Comparison of ENCODE assay signal across 9 cellular contexts in the genomic region with DNA sequence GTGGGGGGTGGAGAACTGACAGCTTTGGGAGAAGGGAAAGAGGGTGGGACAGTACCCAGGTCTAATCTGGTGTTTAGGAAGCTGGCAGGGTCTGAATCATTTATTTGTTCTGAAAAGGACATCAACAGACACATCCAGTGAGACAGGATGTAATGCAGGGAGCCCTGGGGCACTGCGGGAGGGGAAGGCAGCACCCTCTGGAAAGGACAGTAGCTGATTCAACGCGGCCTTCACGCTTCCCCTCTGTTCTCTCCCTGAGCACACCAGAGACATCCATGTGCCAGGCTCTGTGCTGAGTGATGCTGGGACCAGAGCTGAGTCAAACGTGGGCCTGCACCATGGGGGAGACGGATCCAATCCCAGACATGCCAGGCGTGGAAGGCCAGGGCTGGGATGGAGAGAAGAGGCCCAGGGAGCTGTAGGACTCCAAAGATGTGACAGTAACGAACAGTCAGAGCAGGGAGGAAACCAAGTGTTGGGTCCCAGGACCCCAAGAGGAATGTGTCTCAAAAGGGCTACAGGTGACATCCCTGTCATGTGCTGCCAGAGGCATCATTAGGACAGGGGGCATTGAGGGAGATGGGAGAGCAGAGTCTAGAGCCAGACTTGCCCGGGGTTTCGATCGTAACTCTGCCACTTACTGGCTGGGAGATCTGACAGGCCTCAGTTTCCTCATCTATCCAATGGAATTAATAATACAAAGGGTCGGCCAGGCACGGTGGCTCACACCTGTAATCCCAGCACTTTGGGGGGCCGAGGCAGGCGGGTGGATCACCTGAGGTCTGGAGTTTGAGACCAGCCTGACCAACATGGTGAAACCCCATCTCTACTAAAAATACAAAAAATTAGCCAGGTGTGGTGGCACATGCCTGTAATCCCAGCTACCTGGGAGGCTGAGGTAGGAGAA. TPM values are rescaled to one million over a fixed set of nuclear protein-coding genes. Genes with fewer than 3 reads are reported as not detected.
DNase-seq lines count a peak whose midpoint lies in the region; ATAC-seq and TF ChIP-seq lines count a peak whose summit lies in the region.
"Had no signal": no experiment of that assay in that cellular context is flagged by ENCODE, and none has a peak within 500 bp of the region (broad histone marks: within the 10 kb centered on the region; RNA-seq: fewer than 3 reads in every experiment).

No MANE protein-coding gene starts in this region.

- no peak overlapping the region for H2BK20ac ChIP-seq in H9 (ENCODE audit: low read depth, low read length, poor library complexity, severe bottlenecking)

- H4K20me1 ChIP-seq in H9 (ENCODE audit: control insufficient read depth, insufficient read depth, insufficient read length) = no peaks in the 10 kb centered on the region

- no peak overlapping the region for H3K14ac ChIP-seq in H9 (ENCODE audit: insufficient read depth, low read length)

- H2BK12ac ChIP-seq in H9 (ENCODE audit: insufficient read length, low read depth, low read length) = no peak overlapping the region

- H3K27me3 Mint-ChIP-seq in H9 (ENCODE audit: low read depth) = no peaks in the 10 kb centered on the region
- H3K27me3 Mint-ChIP-seq in WTC11 (ENCODE audit: low read depth) = no peaks in the 10 kb centered on the region; the same call in 1 of the 2 replicates

- H2AFZ ChIP-seq in H9 (ENCODE audit: low read length) = no peak overlapping the region

- no peak overlapping the region for H3K4ac ChIP-seq in H9 (ENCODE audit: low read depth, low read length)

- no peak overlapping the region for H2BK15ac ChIP-seq in H9 (ENCODE audit: low read depth, low read length)

- H3K9ac ChIP-seq in H9 (ENCODE audit: extremely low read depth, insufficient read length, low read length) = no peak overlapping the region
- peak overlapping the region in 2 of 3 donors; percentile 40 to 60 for H3K9ac ChIP-seq in skeletal muscle tissue (ENCODE audit: low read depth in 1 of 3, low read length in 3 of 3)

- no peaks in the 10 kb centered on the region for H3K79me2 ChIP-seq in H9 (ENCODE audit: insufficient read depth, low read length)

- H4K91ac ChIP-seq in H9 (ENCODE audit: insufficient read length, low read depth, low read length) = no peak overlapping the region

- no peaks in the 10 kb centered on the region for H3K4me1 ChIP-seq in H9 (ENCODE audit: insufficient read depth, low read length)
- peaks cover 31 to 44% (median 32%) of the 10 kb centered on the region in 3 donors for H3K4me1 ChIP-seq in skeletal muscle tissue (ENCODE audit: control insufficient read depth in 3 of 3, insufficient read depth in 3 of 3, low read length in 3 of 3)

- H3K4me1 Mint-ChIP-seq in H9 = peaks cover 32 to 34% of the 10 kb centered on the region in 2 experiments
- H3K4me1 Mint-ChIP-seq in WTC11 = peaks cover 31% of the 10 kb centered on the region

- H3K36me3 Mint-ChIP-seq in H9 (ENCODE audit: insufficient read depth in 1 of 3, low read depth in 3 of 3) (no peaks in the 10 kb centered on the region), WTC11 (no peaks in the 10 kb centered on the region)

- H3K4me2 ChIP-seq in H9 (ENCODE audit: insufficient read depth, insufficient read length, low read length) = no peak overlapping the region

- CTCF ChIA-PET in WTC11 (lab: Charles Lee) = interaction anchor here (0.6 to 2.1 kb wide), 2 partner anchors 24 to 206 kb away, joined by 3 to 9 read pairs; a partner anchor contains a TSS

- WGBS in H9 (ENCODE audit: extremely low coverage, insufficient read length, low lambda C conversion rate) = no CpG with 5 or more reads among the region's 15 CpGs

- no peaks in the 10 kb centered on the region for H3K79me1 ChIP-seq in H9 (ENCODE audit: insufficient read depth, low read depth, low read length, poor library complexity, severe bottlenecking)

- H3K27me3 ChIP-seq in H9 (ENCODE audit: insufficient read depth, low read length) (no peaks in the 10 kb centered on the region), skeletal muscle tissue (ENCODE audit: control insufficient read depth in 3 of 3, insufficient read depth in 3 of 3, low read length in 3 of 3) (no peaks in the 10 kb centered on the region)

- no peak overlapping the region for H2AK5ac ChIP-seq in H9 (ENCODE audit: insufficient read length, low read length)

- POLR2A ChIA-PET in WTC11 (lab: Charles Lee) = no interaction called here

- H3K4me3 ChIP-seq in foreskin fibroblast (ENCODE audit: low read depth in 1 of 2, low read length in 2 of 2) = no peak overlapping the region
- peak overlapping the region in 1 of 3 donors; percentile 35 for H3K4me3 ChIP-seq in skeletal muscle tissue (ENCODE audit: low read length in 3 of 3)

- H3K27ac Mint-ChIP-seq in H9 (no peak overlapping the region; a peak in 1 of 7 replicates), WTC11 (no peak overlapping the region)

- H3K23me2 ChIP-seq in H9 (ENCODE audit: insufficient read length, low read depth, low read length, poor library complexity, severe bottlenecking) = peaks cover 21% of the 10 kb centered on the region

- H3K4me3 Mint-ChIP-seq in H9 (peak overlapping the region; percentile 24 to 61; a peak in 4 of 5 replicates), WTC11 (peak overlapping the region; percentile 34; the same call in 1 of the 2 replicates)

- H3K18ac ChIP-seq in H9 (ENCODE audit: insufficient read length, low read depth, low read length) = no peak overlapping the region

- H4K8ac ChIP-seq in H9 (replicated peaks; ENCODE audit: insufficient read length, low read depth, low read length) = no peak overlapping the region

- H2BK120ac ChIP-seq in H9 (ENCODE audit: low read depth, low read length, poor library complexity, severe bottlenecking) = no peak overlapping the region

- no peak overlapping the region for H3T11ph ChIP-seq in H9 (ENCODE audit: low read length)

- DNase-seq in H9 (no peak), WTC11 (ENCODE audit: low spot score) (no peak), foreskin fibroblast (peak; percentile 15 to 48), NCI-H510A treated with DMSO at 0.1 percent for 48 hours (lab: John Stamatoyannopoulos, UW) (no peak), NCI-H2227 (lab: John Stamatoyannopoulos, UW; ENCODE audit: unreplicated experiment) (no peak)
- no peak for DNase-seq in stimulated activated naive CD4-positive, alpha-beta T cell (lab: John Stamatoyannopoulos, UW)
- DNase-seq: NCI-H1436 had no signal

- H2BK5ac ChIP-seq in H9 (ENCODE audit: insufficient read length, low read length) = no peak overlapping the region

- H3K9me3 ChIP-seq in H9 (ENCODE audit: control insufficient read depth, low read depth, low read length) (no peaks in the 10 kb centered on the region), skeletal muscle tissue (ENCODE audit: control insufficient read depth in 3 of 3, low read length in 3 of 3) (no peaks in the 10 kb centered on the region)

- TF ChIP-seq CTCF in H9 (conservative IDR thresholded peaks at IDR 0.05) = no peak
- no peak for TF ChIP-seq CTCF in WTC11 (IDR thresholded peaks at IDR 0.05)
- TF ChIP-seq CTCF in foreskin fibroblast (IDR thresholded peaks at IDR 0.05; ENCODE audit: low read depth, low read length) = no peak

- ATAC-seq in WTC11 (no peak), GM18867 (IDR thresholded peaks at IDR 0.05; ENCODE audit: unreplicated experiment) (no peak)

- no peaks in the 10 kb centered on the region for H3K36me3 ChIP-seq in skeletal muscle tissue (ENCODE audit: control insufficient read depth in 3 of 3, insufficient read depth in 3 of 3, low read length in 3 of 3)

- no peak overlapping the region for H3K56ac ChIP-seq in H9 (ENCODE audit: insufficient read length, low read depth, low read length)

- H3K27ac ChIP-seq in H9 (ENCODE audit: insufficient read length, low read depth, low read length) = no peak overlapping the region
- H3K27ac ChIP-seq in skeletal muscle tissue (ENCODE audit: low read depth, low read length) = no peak overlapping the region

- H4K5ac ChIP-seq in H9 (ENCODE audit: insufficient read length, low read depth, low read length) = no peak overlapping the region

- H3K9me3 Mint-ChIP-seq in H9 (no peaks in the 10 kb centered on the region), WTC11 (no peaks in the 10 kb centered on the region)

- no peak overlapping the region for H3K23ac ChIP-seq in H9 (ENCODE audit: insufficient read length, low read depth, low read length)

TF ChIP-seq in WTC11, 78 proteins besides CTCF, POLR2A, EP300 and RAD21 (continues in another document):
- TF ChIP-seq ZNF232 (CRISPR knock-in tag; IDR thresholded peaks at IDR 0.05) (no peak), ZNF423 (CRISPR knock-in tag; IDR thresholded peaks at IDR 0.05) (no peak), SOX15 (CRISPR knock-in tag; IDR thresholded peaks at IDR 0.05) (no peak)
- TF ChIP-seq, protein P1, sequence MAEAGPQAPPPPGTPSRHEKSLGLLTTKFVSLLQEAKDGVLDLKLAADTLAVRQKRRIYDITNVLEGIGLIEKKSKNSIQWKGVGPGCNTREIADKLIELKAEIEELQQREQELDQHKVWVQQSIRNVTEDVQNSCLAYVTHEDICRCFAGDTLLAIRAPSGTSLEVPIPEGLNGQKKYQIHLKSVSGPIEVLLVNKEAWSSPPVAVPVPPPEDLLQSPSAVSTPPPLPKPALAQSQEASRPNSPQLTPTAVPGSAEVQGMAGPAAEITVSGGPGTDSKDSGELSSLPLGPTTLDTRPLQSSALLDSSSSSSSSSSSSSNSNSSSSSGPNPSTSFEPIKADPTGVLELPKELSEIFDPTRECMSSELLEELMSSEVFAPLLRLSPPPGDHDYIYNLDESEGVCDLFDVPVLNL (CRISPR knock-in tag; IDR thresholded peaks at IDR 0.05; ENCODE audit: borderline replicate concordance, low read depth) = no peak
- TF ChIP-seq, protein P2, sequence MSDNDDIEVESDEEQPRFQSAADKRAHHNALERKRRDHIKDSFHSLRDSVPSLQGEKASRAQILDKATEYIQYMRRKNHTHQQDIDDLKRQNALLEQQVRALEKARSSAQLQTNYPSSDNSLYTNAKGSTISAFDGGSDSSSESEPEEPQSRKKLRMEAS (CRISPR knock-in tag; IDR thresholded peaks at IDR 0.05) = no peak
- TF ChIP-seq, protein P3, sequence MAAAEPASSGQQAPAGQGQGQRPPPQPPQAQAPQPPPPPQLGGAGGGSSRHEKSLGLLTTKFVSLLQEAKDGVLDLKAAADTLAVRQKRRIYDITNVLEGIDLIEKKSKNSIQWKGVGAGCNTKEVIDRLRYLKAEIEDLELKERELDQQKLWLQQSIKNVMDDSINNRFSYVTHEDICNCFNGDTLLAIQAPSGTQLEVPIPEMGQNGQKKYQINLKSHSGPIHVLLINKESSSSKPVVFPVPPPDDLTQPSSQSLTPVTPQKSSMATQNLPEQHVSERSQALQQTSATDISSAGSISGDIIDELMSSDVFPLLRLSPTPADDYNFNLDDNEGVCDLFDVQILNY (CRISPR knock-in tag; IDR thresholded peaks at IDR 0.05) = no peak

RNA-seq across cellular contexts. Expression of a gene that starts 1.7 kb away (rescaled TPM):
- total RNA-seq in H9 (2021) (44.8 and 49.4 TPM in 2 replicates), WTC11 (2021) (60.6 to 63.8 TPM (median 62.1 TPM) in 3 replicates), skeletal muscle tissue (52.2 TPM)

RNA-seq across cellular contexts. Expression of a gene that starts 4.3 kb away (rescaled TPM):
- total RNA-seq in H9 (2021) = 1.7 TPM in 1 of 2 replicates, not detected in the other
- total RNA-seq in WTC11 (2021) = 1.7 to 2.1 TPM (median 1.9 TPM) in 3 replicates
- total RNA-seq in skeletal muscle tissue = not detected

RNA-seq across cellular contexts. Expression of a gene that starts 8.0 kb away (rescaled TPM):
- not detected in 2 replicates for total RNA-seq in H9 (2021)
- 0.53 to 0.63 TPM in 2 of 3 replicates, not detected in the other for total RNA-seq in WTC11 (2021)
- not detected for total RNA-seq in skeletal muscle tissue

RNA-seq across cellular contexts. Expression of a gene that starts 22.5 kb away (rescaled TPM):
- 5.3 and 5.6 TPM in 2 replicates for total RNA-seq in H9 (2021)
- total RNA-seq in WTC11 (2021) = 11.6 to 14.1 TPM (median 14.1 TPM) in 3 replicates
- 0.52 TPM for total RNA-seq in skeletal muscle tissue

RNA-seq across cellular contexts. Expression of a gene that starts 23.3 kb away (rescaled TPM):
- not detected in 2 replicates for total RNA-seq in H9 (2021)
- not detected in 3 replicates for total RNA-seq in WTC11 (2021)
- total RNA-seq in skeletal muscle tissue = not detected

Comparison
In these comparisons a context has a peak if more than half of its experiments do, and no peak if none do; other contexts are left out.
1. DNase-seq: peak in foreskin fibroblast (2 of 2); none in H9 (single experiment), WTC11 (single experiment), stimulated activated naive CD4-positive, alpha-beta T cell (0 of 6), NCI-H510A treated with DMSO at 0.1 percent for 48 hours (single experiment) and NCI-H2227 (single experiment).